Comparison of ENCODE assay signal across 1 cellular context in the genomic region with DNA sequence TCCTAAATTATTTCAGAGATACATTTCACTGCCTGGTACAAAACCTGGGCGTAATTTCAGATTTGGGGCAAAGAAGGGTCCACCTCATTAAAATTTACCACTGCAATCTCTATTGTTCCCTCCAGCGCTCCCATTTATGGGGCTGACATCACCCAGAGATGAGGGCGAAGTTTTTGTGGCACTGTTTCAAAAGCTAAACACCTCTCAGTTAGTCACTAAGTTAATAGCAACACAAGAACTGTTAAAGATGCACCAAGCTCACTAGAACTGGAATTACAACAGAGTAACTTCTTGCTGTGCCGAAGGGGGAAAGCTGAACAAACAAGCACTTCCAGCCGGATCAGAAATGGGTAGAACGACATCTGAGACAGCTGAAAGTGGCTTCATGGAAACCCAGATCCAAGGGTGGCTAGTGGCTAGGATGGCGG.
TF ChIP-seq lines count a peak whose summit lies in the region.

No MANE protein-coding gene starts in this region.

TF ChIP-seq in HEK293, 187 proteins besides CTCF, POLR2A, EP300 and RAD21 (continued from another document and continues in another):
- no peak for TF ChIP-seq EGR2 (tag by site-specific recombination; IDR thresholded peaks at IDR 0.05; ENCODE audit: low read depth)
- TF ChIP-seq ZNF214 (tag by site-specific recombination; IDR thresholded peaks at IDR 0.05; ENCODE audit: borderline replicate concordance), result no peak
- TF ChIP-seq SP2 (tag by site-specific recombination; IDR thresholded peaks at IDR 0.05), result no peak
- TF ChIP-seq, protein P1, sequence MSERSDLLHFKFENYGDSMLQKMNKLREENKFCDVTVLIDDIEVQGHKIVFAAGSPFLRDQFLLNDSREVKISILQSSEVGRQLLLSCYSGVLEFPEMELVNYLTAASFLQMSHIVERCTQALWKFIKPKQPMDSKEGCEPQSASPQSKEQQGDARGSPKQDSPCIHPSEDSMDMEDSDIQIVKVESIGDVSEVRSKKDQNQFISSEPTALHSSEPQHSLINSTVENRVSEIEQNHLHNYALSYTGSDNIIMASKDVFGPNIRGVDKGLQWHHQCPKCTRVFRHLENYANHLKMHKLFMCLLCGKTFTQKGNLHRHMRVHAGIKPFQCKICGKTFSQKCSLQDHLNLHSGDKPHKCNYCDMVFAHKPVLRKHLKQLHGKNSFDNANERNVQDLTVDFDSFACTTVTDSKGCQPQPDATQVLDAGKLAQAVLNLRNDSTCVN (tag by site-specific recombination; optimal IDR thresholded peaks at IDR 0.05), result no peak
- TF ChIP-seq ZFP69B (tag by site-specific recombination; IDR thresholded peaks at IDR 0.05), result peak; percentile 80
- no peak for TF ChIP-seq ZNF596 (tag by site-specific recombination; IDR thresholded peaks at IDR 0.05)
- peak; percentile 61; the same call in 1 of the 2 replicates for TF ChIP-seq BCL11B (tag by site-specific recombination; IDR thresholded peaks at IDR 0.05; ENCODE audit: low read depth)
- no peak for TF ChIP-seq ZNF433 (tag by site-specific recombination; IDR thresholded peaks at IDR 0.05; ENCODE audit: low read depth)
- TF ChIP-seq ZNF48 (tag by site-specific recombination; IDR thresholded peaks at IDR 0.05), result no peak
- TF ChIP-seq GLIS1 (tag by site-specific recombination; IDR thresholded peaks at IDR 0.05), result peak; percentile 26; the same call in 1 of the 2 replicates
- 0 out of 2 replicates have a peak, but pooled peaks have one; percentile 18 for TF ChIP-seq ZNF10 (tag by site-specific recombination; IDR thresholded peaks at IDR 0.05)
- TF ChIP-seq, protein P2, sequence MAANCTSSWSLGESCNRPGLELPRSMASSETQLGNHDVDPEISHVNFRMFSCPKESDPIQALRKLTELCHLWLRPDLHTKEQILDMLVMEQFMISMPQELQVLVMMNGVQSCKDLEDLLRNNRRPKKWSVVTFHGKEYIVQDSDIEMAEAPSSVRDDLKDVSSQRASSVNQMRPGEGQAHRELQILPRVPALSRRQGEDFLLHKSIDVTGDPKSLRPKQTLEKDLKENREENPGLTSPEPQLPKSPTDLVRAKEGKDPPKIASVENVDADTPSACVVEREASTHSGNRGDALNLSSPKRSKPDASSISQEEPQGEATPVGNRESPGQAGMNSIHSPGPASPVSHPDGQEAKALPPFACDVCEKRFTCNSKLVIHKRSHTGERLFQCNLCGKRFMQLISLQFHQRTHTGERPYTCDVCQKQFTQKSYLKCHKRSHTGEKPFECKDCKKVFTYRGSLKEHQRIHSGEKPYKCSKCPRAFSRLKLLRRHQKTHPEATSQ (tag by site-specific recombination; IDR thresholded peaks at IDR 0.05), result no peak
- no peak for TF ChIP-seq SCRT2 (tag by site-specific recombination; IDR thresholded peaks at IDR 0.05)
- TF ChIP-seq ZFP41 (tag by site-specific recombination; IDR thresholded peaks at IDR 0.05; ENCODE audit: borderline replicate concordance), result no peak
- peak; percentile 94 for TF ChIP-seq ZBTB17 (tag by site-specific recombination; IDR thresholded peaks at IDR 0.05)
- TF ChIP-seq ZNF610 (tag by site-specific recombination; IDR thresholded peaks at IDR 0.05; ENCODE audit: borderline replicate concordance), result no peak
- TF ChIP-seq KLF7 (tag by site-specific recombination; IDR thresholded peaks at IDR 0.05; ENCODE audit: borderline replicate concordance), result no peak
- TF ChIP-seq ZNF391 (tag by site-specific recombination; IDR thresholded peaks at IDR 0.05; ENCODE audit: borderline replicate concordance, low read depth), result no peak
- TF ChIP-seq PRDM1 (tag by site-specific recombination; IDR thresholded peaks at IDR 0.05), result no peak
- no peak for TF ChIP-seq ZNF785 (tag by site-specific recombination; IDR thresholded peaks at IDR 0.05)
- TF ChIP-seq ZNF350 (tag by site-specific recombination; IDR thresholded peaks at IDR 0.05), result no peak
- no peak for TF ChIP-seq ZNF623 (tag by site-specific recombination; IDR thresholded peaks at IDR 0.05)
- TF ChIP-seq ZNF555 (tag by site-specific recombination; conservative IDR thresholded peaks at IDR 0.05), result no peak
- no peak for TF ChIP-seq HOXD13 (CRISPR knock-in tag; IDR thresholded peaks at IDR 0.05; ENCODE audit: borderline replicate concordance)
- TF ChIP-seq, protein P3, sequence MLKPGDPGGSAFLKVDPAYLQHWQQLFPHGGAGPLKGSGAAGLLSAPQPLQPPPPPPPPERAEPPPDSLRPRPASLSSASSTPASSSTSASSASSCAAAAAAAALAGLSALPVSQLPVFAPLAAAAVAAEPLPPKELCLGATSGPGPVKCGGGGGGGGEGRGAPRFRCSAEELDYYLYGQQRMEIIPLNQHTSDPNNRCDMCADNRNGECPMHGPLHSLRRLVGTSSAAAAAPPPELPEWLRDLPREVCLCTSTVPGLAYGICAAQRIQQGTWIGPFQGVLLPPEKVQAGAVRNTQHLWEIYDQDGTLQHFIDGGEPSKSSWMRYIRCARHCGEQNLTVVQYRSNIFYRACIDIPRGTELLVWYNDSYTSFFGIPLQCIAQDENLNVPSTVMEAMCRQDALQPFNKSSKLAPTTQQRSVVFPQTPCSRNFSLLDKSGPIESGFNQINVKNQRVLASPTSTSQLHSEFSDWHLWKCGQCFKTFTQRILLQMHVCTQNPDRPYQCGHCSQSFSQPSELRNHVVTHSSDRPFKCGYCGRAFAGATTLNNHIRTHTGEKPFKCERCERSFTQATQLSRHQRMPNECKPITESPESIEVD (tag by site-specific recombination; IDR thresholded peaks at IDR 0.05), result peak; percentile 71; the same call in 1 of the 2 replicates
- TF ChIP-seq, protein P4, sequence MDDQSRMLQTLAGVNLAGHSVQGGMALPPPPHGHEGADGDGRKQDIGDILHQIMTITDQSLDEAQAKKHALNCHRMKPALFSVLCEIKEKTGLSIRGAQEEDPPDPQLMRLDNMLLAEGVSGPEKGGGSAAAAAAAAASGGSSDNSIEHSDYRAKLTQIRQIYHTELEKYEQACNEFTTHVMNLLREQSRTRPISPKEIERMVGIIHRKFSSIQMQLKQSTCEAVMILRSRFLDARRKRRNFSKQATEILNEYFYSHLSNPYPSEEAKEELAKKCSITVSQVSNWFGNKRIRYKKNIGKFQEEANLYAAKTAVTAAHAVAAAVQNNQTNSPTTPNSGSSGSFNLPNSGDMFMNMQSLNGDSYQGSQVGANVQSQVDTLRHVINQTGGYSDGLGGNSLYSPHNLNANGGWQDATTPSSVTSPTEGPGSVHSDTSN (CRISPR knock-in tag; IDR thresholded peaks at IDR 0.05), result no peak
- TF ChIP-seq, protein P5, sequence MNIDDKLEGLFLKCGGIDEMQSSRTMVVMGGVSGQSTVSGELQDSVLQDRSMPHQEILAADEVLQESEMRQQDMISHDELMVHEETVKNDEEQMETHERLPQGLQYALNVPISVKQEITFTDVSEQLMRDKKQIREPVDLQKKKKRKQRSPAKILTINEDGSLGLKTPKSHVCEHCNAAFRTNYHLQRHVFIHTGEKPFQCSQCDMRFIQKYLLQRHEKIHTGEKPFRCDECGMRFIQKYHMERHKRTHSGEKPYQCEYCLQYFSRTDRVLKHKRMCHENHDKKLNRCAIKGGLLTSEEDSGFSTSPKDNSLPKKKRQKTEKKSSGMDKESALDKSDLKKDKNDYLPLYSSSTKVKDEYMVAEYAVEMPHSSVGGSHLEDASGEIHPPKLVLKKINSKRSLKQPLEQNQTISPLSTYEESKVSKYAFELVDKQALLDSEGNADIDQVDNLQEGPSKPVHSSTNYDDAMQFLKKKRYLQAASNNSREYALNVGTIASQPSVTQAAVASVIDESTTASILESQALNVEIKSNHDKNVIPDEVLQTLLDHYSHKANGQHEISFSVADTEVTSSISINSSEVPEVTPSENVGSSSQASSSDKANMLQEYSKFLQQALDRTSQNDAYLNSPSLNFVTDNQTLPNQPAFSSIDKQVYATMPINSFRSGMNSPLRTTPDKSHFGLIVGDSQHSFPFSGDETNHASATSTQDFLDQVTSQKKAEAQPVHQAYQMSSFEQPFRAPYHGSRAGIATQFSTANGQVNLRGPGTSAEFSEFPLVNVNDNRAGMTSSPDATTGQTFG (tag by site-specific recombination; IDR thresholded peaks at IDR 0.05; ENCODE audit: borderline replicate concordance), result no peak
- TF ChIP-seq ZNF585B (tag by site-specific recombination; IDR thresholded peaks at IDR 0.05), result no peak
- no peak for TF ChIP-seq ZNF292 (tag by site-specific recombination; IDR thresholded peaks at IDR 0.05; ENCODE audit: borderline replicate concordance, low read depth)
- no peak for TF ChIP-seq ZNF311 (tag by site-specific recombination; IDR thresholded peaks at IDR 0.05; ENCODE audit: borderline replicate concordance)
- no peak for TF ChIP-seq ZNF138 (tag by site-specific recombination; IDR thresholded peaks at IDR 0.05; ENCODE audit: borderline replicate concordance)
- TF ChIP-seq ZFHX2 (tag by site-specific recombination; conservative IDR thresholded peaks at IDR 0.05), result no peak
- TF ChIP-seq ZFP37 (tag by site-specific recombination; IDR thresholded peaks at IDR 0.05), result no peak
- peak; percentile 92 for TF ChIP-seq ZNF660 (tag by site-specific recombination; IDR thresholded peaks at IDR 0.05)
- 0 out of 2 replicates have a peak, but pooled peaks have one; percentile 17 for TF ChIP-seq ZNF394 (tag by site-specific recombination; IDR thresholded peaks at IDR 0.05; ENCODE audit: borderline replicate concordance)
- TF ChIP-seq, protein P6, sequence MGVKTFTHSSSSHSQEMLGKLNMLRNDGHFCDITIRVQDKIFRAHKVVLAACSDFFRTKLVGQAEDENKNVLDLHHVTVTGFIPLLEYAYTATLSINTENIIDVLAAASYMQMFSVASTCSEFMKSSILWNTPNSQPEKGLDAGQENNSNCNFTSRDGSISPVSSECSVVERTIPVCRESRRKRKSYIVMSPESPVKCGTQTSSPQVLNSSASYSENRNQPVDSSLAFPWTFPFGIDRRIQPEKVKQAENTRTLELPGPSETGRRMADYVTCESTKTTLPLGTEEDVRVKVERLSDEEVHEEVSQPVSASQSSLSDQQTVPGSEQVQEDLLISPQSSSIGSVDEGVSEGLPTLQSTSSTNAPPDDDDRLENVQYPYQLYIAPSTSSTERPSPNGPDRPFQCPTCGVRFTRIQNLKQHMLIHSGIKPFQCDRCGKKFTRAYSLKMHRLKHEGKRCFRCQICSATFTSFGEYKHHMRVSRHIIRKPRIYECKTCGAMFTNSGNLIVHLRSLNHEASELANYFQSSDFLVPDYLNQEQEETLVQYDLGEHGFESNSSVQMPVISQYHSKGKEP (tag by site-specific recombination; IDR thresholded peaks at IDR 0.05), result peak; percentile 74
- TF ChIP-seq, protein P7, sequence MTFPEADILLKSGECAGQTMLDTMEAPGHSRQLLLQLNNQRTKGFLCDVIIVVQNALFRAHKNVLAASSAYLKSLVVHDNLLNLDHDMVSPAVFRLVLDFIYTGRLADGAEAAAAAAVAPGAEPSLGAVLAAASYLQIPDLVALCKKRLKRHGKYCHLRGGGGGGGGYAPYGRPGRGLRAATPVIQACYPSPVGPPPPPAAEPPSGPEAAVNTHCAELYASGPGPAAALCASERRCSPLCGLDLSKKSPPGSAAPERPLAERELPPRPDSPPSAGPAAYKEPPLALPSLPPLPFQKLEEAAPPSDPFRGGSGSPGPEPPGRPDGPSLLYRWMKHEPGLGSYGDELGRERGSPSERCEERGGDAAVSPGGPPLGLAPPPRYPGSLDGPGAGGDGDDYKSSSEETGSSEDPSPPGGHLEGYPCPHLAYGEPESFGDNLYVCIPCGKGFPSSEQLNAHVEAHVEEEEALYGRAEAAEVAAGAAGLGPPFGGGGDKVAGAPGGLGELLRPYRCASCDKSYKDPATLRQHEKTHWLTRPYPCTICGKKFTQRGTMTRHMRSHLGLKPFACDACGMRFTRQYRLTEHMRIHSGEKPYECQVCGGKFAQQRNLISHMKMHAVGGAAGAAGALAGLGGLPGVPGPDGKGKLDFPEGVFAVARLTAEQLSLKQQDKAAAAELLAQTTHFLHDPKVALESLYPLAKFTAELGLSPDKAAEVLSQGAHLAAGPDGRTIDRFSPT (tag by site-specific recombination; IDR thresholded peaks at IDR 0.05), result no peak
- TF ChIP-seq ZBTB48 (tag by site-specific recombination; IDR thresholded peaks at IDR 0.05), result no peak
- TF ChIP-seq, protein P8, sequence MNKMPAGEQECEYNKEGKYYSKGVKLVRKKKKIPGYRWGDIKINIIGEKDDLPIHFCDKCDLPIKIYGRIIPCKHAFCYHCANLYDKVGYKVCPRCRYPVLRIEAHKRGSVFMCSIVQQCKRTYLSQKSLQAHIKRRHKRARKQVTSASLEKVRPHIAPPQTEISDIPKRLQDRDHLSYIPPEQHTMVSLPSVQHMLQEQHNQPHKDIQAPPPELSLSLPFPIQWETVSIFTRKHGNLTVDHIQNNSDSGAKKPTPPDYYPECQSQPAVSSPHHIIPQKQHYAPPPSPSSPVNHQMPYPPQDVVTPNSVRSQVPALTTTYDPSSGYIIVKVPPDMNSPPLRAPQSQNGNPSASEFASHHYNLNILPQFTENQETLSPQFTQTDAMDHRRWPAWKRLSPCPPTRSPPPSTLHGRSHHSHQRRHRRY (tag by site-specific recombination; IDR thresholded peaks at IDR 0.05), result no peak
- no peak for TF ChIP-seq GFI1B (tag by site-specific recombination; IDR thresholded peaks at IDR 0.05)
- 0 out of 2 replicates have a peak, but pooled peaks have one; percentile 11 for TF ChIP-seq TRIM28 (IDR thresholded peaks at IDR 0.05; ENCODE audit: borderline replicate concordance, low read length)
- 0 out of 2 replicates have a peak, but pooled peaks have one; percentile 25 for TF ChIP-seq ZNF558 (tag by site-specific recombination; IDR thresholded peaks at IDR 0.05)
- TF ChIP-seq ZNF658 (tag by site-specific recombination; IDR thresholded peaks at IDR 0.05), result no peak
